In genomic region chr13:44537238-44537637, GRCh38 we compare ENCODE assay signal across 27 cellular contexts.
"Had no signal": no experiment of that assay in that cellular context is flagged by ENCODE, and none has a peak within 500 bp of the region (broad histone marks: within the 10 kb centered on the region; RNA-seq: fewer than 3 reads in every experiment).

No MANE protein-coding gene starts in this region.

- H3K36me3 ChIP-seq: colonic mucosa, neutrophil, right lobe of liver, suprapubic skin had no signal

- H3K9me3 Mint-ChIP-seq: dendritic cell treated with granulocyte-macrophage colony-stimulating factor and Interleukin-4, amounts not matched to agents 40 ng/mL and 50 ng/mL, for 4 days; endodermal cell; natural killer cell; stimulated activated naive CD8-positive, alpha-beta T cell treated with anti-CD3 and anti-CD28 coated beads, Interleukin-15, amount 100 ng/mL, for 72 hours; type B pancreatic cell had no signal

- H3K4me3 ChIP-seq: colonic mucosa, gastrocnemius medialis, lung, right lobe of liver, smooth muscle cell, suprapubic skin had no signal

- H3K9ac ChIP-seq: parathyroid adenoma had no signal

- H3K4me1 ChIP-seq: colonic mucosa, right lobe of liver, suprapubic skin had no signal

- H2AFZ ChIP-seq: parathyroid adenoma had no signal

- H3K9me3 ChIP-seq: colonic mucosa, gastrocnemius medialis, neutrophil, right lobe of liver, suprapubic skin had no signal

- H3K27me3 ChIP-seq: colonic mucosa, gastrocnemius medialis, neutrophil, right lobe of liver, suprapubic skin had no signal

- H3K27ac ChIP-seq: colonic mucosa, epithelial cell of prostate, neutrophil, parathyroid adenoma, right lobe of liver, suprapubic skin had no signal

- H3K27me3 Mint-ChIP-seq: dendritic cell treated with granulocyte-macrophage colony-stimulating factor and Interleukin-4, amounts not matched to agents 40 ng/mL and 50 ng/mL, for 4 days; progenitor cell of endocrine pancreas; stimulated activated naive CD8-positive, alpha-beta T cell treated with anti-CD3 and anti-CD28 coated beads, Interleukin-15, amount 100 ng/mL, for 72 hours; type B pancreatic cell had no signal

- ATAC-seq: esophagus mucosa; gastrocnemius medialis; left lobe of liver; natural killer cell; right lobe of liver; stimulated activated naive CD8-positive, alpha-beta T cell treated with anti-CD3 and anti-CD28 coated beads, Interleukin-15, amount 100 ng/mL, for 72 hours had no signal

- H3K4me1 Mint-ChIP-seq: natural killer cell; stimulated activated naive CD8-positive, alpha-beta T cell treated with anti-CD3 and anti-CD28 coated beads, Interleukin-15, amount 100 ng/mL, for 72 hours had no signal

- H3K4me2 ChIP-seq: smooth muscle cell had no signal

- FAIRE-seq: keratinocyte had no signal

- H3K27ac Mint-ChIP-seq: dendritic cell treated with granulocyte-macrophage colony-stimulating factor and Interleukin-4, amounts not matched to agents 40 ng/mL and 50 ng/mL, for 4 days; endodermal cell; natural killer cell; progenitor cell of endocrine pancreas; stimulated activated naive CD8-positive, alpha-beta T cell treated with anti-CD3 and anti-CD28 coated beads, Interleukin-15, amount 100 ng/mL, for 72 hours; type B pancreatic cell had no signal

- H3K4me3 Mint-ChIP-seq: dendritic cell treated with granulocyte-macrophage colony-stimulating factor and Interleukin-4, amounts not matched to agents 40 ng/mL and 50 ng/mL, for 4 days; endodermal cell; natural killer cell; stimulated activated naive CD8-positive, alpha-beta T cell treated with anti-CD3 and anti-CD28 coated beads, Interleukin-15, amount 100 ng/mL, for 72 hours; type B pancreatic cell had no signal

- DNase-seq: colonic mucosa; effector CD8-positive, alpha-beta T cell; endodermal cell; foreskin fibroblast; gastrocnemius medialis; head of caudate nucleus; mesendoderm; midbrain; natural killer cell; right lobe of liver; stimulated activated CD4-positive, alpha-beta T cell treated with anti-CD3 and anti-CD28 coated beads, Interleukin-12 subunit alpha, Interleukin-12 subunit beta, amount 100 ng/mL, for 4 hours; stimulated activated CD4-positive, alpha-beta T cell treated with anti-CD3 and anti-CD28 coated beads, Interleukin-1b, Interleukin-23, amount 100 ng/mL, for 48 hours; stimulated activated CD4-positive, alpha-beta T cell treated with anti-CD3 and anti-CD28 coated beads, Interleukin-4, amount 100 ng/mL, for 1 hour; stimulated activated CD8-positive, alpha-beta memory T cell treated with anti-CD3 and anti-CD28 coated beads, Interleukin-4, amount 100 ng/mL, for 48 hours; stimulated activated naive CD8-positive, alpha-beta T cell treated with anti-CD3 and anti-CD28 coated beads, Interleukin-15, amount 100 ng/mL, for 72 hours had no signal

- H3K36me3 Mint-ChIP-seq: natural killer cell had no signal
